ENCODE assay signal across 8 cellular contexts in the genomic region with DNA sequence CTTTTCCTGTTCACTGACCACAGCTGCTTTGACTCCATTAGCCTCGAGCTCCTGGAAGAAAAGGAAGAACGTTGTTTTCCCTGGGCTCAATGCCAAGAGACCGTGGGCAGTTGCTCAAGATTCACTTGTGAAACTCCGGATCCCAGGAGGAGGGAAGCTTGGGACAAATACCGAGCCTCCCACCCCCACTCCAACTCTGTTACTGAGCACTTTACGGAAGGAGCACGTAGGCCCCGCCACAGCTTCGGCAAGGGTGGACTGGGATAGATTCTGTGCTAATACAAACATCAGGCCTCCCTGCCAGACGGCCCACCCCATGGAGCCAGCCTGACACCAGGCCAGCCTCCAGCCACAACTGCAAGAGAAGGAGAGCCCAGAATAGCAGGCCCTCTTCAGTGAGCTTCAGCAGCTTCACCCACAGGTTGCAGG. TPM values are rescaled to one million over a fixed set of nuclear protein-coding genes. Genes with fewer than 3 reads are reported as not detected.
DNase-seq lines count a peak whose midpoint lies in the region; ATAC-seq and TF ChIP-seq lines count a peak whose summit lies in the region.

No MANE protein-coding gene starts in this region.

- H3K4me2 ChIP-seq in smooth muscle cell = peak overlapping the region; percentile 77

- H3K79me2 ChIP-seq in smooth muscle cell (ENCODE audit: low read depth) = no peaks in the 10 kb centered on the region

- H3K9me3 ChIP-seq in ascending aorta (no peaks in the 10 kb centered on the region), right cardiac atrium (ENCODE audit: control insufficient read depth, low read length) (no peaks in the 10 kb centered on the region), smooth muscle cell (replicated peaks; ENCODE audit: low read depth) (no peaks in the 10 kb centered on the region), BE2C (no peaks in the 10 kb centered on the region)
- H3K9me3 ChIP-seq in effector memory CD4-positive, alpha-beta T cell (ENCODE audit: control insufficient read depth, low read length) = no peaks in the 10 kb centered on the region

- peaks cover 5 to 24% of the 10 kb centered on the region in 2 donors for H3K4me1 ChIP-seq in ascending aorta
- peaks cover 6% of the 10 kb centered on the region for H3K4me1 ChIP-seq in right cardiac atrium (ENCODE audit: control insufficient read depth, insufficient read depth, low read length)
- peaks cover 5% of the 10 kb centered on the region for H3K4me1 ChIP-seq in smooth muscle cell (ENCODE audit: low read depth)
- no peaks in the 10 kb centered on the region for H3K4me1 ChIP-seq in BE2C
- H3K4me1 ChIP-seq in effector memory CD4-positive, alpha-beta T cell (ENCODE audit: control insufficient read depth, insufficient read depth, low read length, poor library complexity, severe bottlenecking) = peaks cover 9% of the 10 kb centered on the region

- H2AFZ ChIP-seq in smooth muscle cell (ENCODE audit: low read depth) = no peak overlapping the region

- DNase-seq in H4 (ENCODE audit: low spot score) (peak; percentile 93), ascending aorta (ENCODE audit: low spot score in 2 of 2) (peak; percentile 49 to 96), right cardiac atrium (peak; percentile 88 to 94 (median 93)), smooth muscle cell (lab: John Stamatoyannopoulos, UW; ENCODE audit: unreplicated experiment) (peak; percentile 43), BE2C (no peak)
- DNase-seq in activated CD4-positive, alpha-beta T cell treated with anti-CD3 and anti-CD28 coated beads for 4 hours = no peak
- DNase-seq in effector memory CD4-positive, alpha-beta T cell = no peak
- DNase-seq in effector CD4-positive, alpha-beta T cell = no peak

- peak overlapping the region; percentile 3 for H3K9ac ChIP-seq in smooth muscle cell (ENCODE audit: low read depth)

- no peaks in the 10 kb centered on the region for H3K27me3 ChIP-seq in ascending aorta
- H3K27me3 ChIP-seq in right cardiac atrium (ENCODE audit: control insufficient read depth, insufficient read depth) = no peaks in the 10 kb centered on the region
- H3K27me3 ChIP-seq in smooth muscle cell (ENCODE audit: low read depth) = no peaks in the 10 kb centered on the region
- H3K27me3 ChIP-seq in BE2C = no peaks in the 10 kb centered on the region
- H3K27me3 ChIP-seq in effector memory CD4-positive, alpha-beta T cell (replicated peaks; ENCODE audit: control insufficient read depth, insufficient read depth, low read length, poor library complexity, severe bottlenecking) = no peaks in the 10 kb centered on the region

- ATAC-seq in right cardiac atrium = peak; percentile 76 to 82

- H3K4me3 ChIP-seq in ascending aorta (peak overlapping the region in 1 of 2 donors; percentile 6), right cardiac atrium (ENCODE audit: low read length) (no peak overlapping the region), smooth muscle cell (no peak overlapping the region), BE2C (ENCODE audit: low read depth, low read length) (no peak overlapping the region)
- H3K4me3 ChIP-seq in effector memory CD4-positive, alpha-beta T cell (ENCODE audit: insufficient read depth, low read depth, low read length, poor library complexity, severe bottlenecking) = no peak overlapping the region

- intact Hi-C loops in ascending aorta (cut with DNase I) = loop anchor here (10.0 kb wide), 1 partner anchor 171 kb away; the partner anchor contains the start of gene RPUSD3
- intact Hi-C loops in right cardiac atrium (cut with DNase I) = no loop called here

- WGBS in right cardiac atrium = 2% methylated on average over 10 of the region's 10 CpGs
- 26% methylated on average over 10 of the region's 10 CpGs for WGBS in smooth muscle cell (ENCODE audit: low lambda C conversion rate)

- peaks cover 24% of the 10 kb centered on the region for H4K20me1 ChIP-seq in smooth muscle cell (ENCODE audit: low read depth)

- TF ChIP-seq CTCF in ascending aorta (IDR thresholded peaks at IDR 0.05) = no peak
- TF ChIP-seq CTCF in smooth muscle cell (IDR thresholded peaks at IDR 0.05; ENCODE audit: borderline replicate concordance, insufficient read depth, poor library complexity, severe bottlenecking) = no peak
- no peak for TF ChIP-seq CTCF in BE2C (IDR thresholded peaks at IDR 0.05; ENCODE audit: low read depth, low read length)

- peak overlapping the region; percentile 76 to 89 for H3K27ac ChIP-seq in ascending aorta
- peak overlapping the region; percentile 86 for H3K27ac ChIP-seq in right cardiac atrium (ENCODE audit: low read length)
- peak overlapping the region; percentile 68 for H3K27ac ChIP-seq in smooth muscle cell (ENCODE audit: low read depth)
- H3K27ac ChIP-seq in effector memory CD4-positive, alpha-beta T cell (ENCODE audit: insufficient read depth, low read length, poor library complexity, severe bottlenecking) = no peak overlapping the region

- peaks cover 5% of the 10 kb centered on the region for H3F3A ChIP-seq in smooth muscle cell (ENCODE audit: low read depth)

- H3K36me3 ChIP-seq in ascending aorta (peaks cover 9 to 19% of the 10 kb centered on the region in 2 donors), smooth muscle cell (ENCODE audit: low read depth) (no peaks in the 10 kb centered on the region), BE2C (no peaks in the 10 kb centered on the region)
- H3K36me3 ChIP-seq in effector memory CD4-positive, alpha-beta T cell (ENCODE audit: control insufficient read depth, insufficient read depth, low read length) = peaks cover 9% of the 10 kb centered on the region

RNA-seq across cellular contexts. Expression of gene FANCD2, which starts 10.7 kb away (rescaled TPM):
- 28.4 and 29.6 TPM in 2 replicates for total RNA-seq in H4 (2014; rRNA removed; shearing (Covaris generic))
- total RNA-seq in ascending aorta = 54.6 TPM
- total RNA-seq in right cardiac atrium = 1 to 10 TPM; 1.1 to 2.6 (median 1.6) TPM
- polyA plus RNA-seq in right cardiac atrium = 1.0 TPM
- 5.6 and 7.6 TPM in 2 replicates for total RNA-seq in smooth muscle cell
- 4.4 and 5.8 TPM in 2 replicates for polyA plus RNA-seq in smooth muscle cell
- polyA plus RNA-seq in BE2C (2012; ENCODE audit: insufficient read depth, insufficient read length, low read depth) = 1.7 TPM

RNA-seq across cellular contexts. Expression of gene EMC3, which starts 28.8 kb away (rescaled TPM):
- total RNA-seq in H4 (2014; rRNA removed; shearing (Covaris generic)) = 87.1 and 117 TPM in 2 replicates
- total RNA-seq in ascending aorta = 12.3 TPM
- 10 to 100 TPM; 84.3 to 89.8 (median 87.6) TPM for total RNA-seq in right cardiac atrium
- polyA plus RNA-seq in right cardiac atrium = 85.2 TPM
- total RNA-seq in smooth muscle cell = 111 and 122 TPM in 2 replicates
- 100 and 114 TPM in 2 replicates for polyA plus RNA-seq in smooth muscle cell
- 54.7 TPM for polyA plus RNA-seq in BE2C (2012; ENCODE audit: insufficient read depth, insufficient read length, low read depth)

Comparison
In these comparisons a context has a peak if more than half of its experiments do, and no peak if none do; other contexts are left out.
1. DNase-seq: peak in H4 (single experiment), ascending aorta (2 of 2), right cardiac atrium (3 of 3) and smooth muscle cell (single experiment); none in activated CD4-positive, alpha-beta T cell treated with anti-CD3 and anti-CD28 coated beads for 4 hours (0 of 2), BE2C (single experiment), effector memory CD4-positive, alpha-beta T cell (0 of 3) and effector CD4-positive, alpha-beta T cell (single experiment).